In the genomic region with DNA sequence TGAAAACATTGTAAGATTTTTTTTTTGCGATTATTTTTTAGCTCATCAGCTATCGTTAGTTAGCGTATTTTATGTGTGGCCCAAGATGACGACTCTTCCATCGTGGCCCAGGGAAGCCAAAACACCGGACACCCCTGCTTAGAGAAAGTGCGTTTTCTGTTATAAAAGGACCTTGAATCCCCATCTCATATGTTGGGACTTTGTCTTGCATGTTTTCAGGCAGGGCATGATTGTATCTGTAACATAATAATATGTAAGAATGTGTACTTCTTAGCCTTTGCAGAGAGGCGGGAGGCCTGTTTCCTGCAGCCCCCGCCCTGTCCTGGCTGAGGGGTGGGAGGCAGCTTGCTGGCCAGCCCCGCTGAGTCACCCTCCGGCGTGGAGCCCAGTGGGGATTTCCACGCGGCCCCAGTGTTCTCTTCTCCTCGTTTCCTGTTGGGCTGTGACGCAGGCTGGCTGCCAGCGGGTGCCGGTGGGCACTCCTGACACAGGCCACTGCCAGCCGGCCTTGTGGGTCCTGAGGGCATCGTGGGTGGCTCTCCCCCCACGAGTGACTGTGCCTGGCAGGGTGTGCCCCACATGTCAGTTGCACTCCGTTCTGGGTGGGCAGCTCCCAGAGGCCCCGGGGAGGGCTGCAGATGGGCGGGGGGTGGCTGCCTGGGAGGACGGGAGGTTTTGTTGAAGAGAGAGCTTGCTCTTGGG, we compare ENCODE assay signal across 8 cellular contexts. TPM values are rescaled to one million over a fixed set of nuclear protein-coding genes. Genes with fewer than 3 reads are reported as not detected.
DNase-seq lines count a peak whose midpoint lies in the region; ATAC-seq and TF ChIP-seq lines count a peak whose summit lies in the region.

No MANE protein-coding gene starts in this region.

- no peaks in the 10 kb centered on the region for H3K36me3 ChIP-seq in esophagus (ENCODE audit: control insufficient read depth in 2 of 2, insufficient read depth in 2 of 2, low read length in 1 of 2)

- no peak for TF ChIP-seq CTCF in nephron (IDR thresholded peaks at IDR 0.05; ENCODE audit: unreplicated experiment in 3 of 3)

- H3K27ac Mint-ChIP-seq in IgD-negative memory B cell (peak overlapping the region; percentile 94 to 99 (median 98)), nephron (peak overlapping the region; percentile 93 to 97 (median 96))

- no peaks in the 10 kb centered on the region for H3K36me3 Mint-ChIP-seq in IgD-negative memory B cell
- H3K36me3 Mint-ChIP-seq in nephron (ENCODE audit: low read depth): peaks cover 3% of the 10 kb centered on the region

- H3K4me1 Mint-ChIP-seq in IgD-negative memory B cell (peaks cover 55 to 77% (median 72%) of the 10 kb centered on the region in 3 donors), nephron (peaks cover 91% of the 10 kb centered on the region)

- H3K4me1 ChIP-seq in esophagus (ENCODE audit: control insufficient read depth in 2 of 2, insufficient read depth in 2 of 2, low read length in 1 of 2): peaks cover 10 to 46% of the 10 kb centered on the region in 2 donors

- peak; percentile 62 for ATAC-seq in GM19328 (IDR thresholded peaks at IDR 0.05; ENCODE audit: unreplicated experiment)

- H3K4me3 Mint-ChIP-seq in IgD-negative memory B cell (peak overlapping the region; percentile 76 to 91 (median 89)), nephron (peak overlapping the region in 2 of 3 experiments; percentile 9 to 51)

- no peaks in the 10 kb centered on the region for H3K9me3 ChIP-seq in esophagus (ENCODE audit: control insufficient read depth in 2 of 2, insufficient read depth in 1 of 2, low read depth in 1 of 2, low read length in 1 of 2)

- peak overlapping the region; percentile 97 to 98 for H3K27ac ChIP-seq in esophagus (ENCODE audit: low read depth in 2 of 2, low read length in 1 of 2)

- H3K9me3 Mint-ChIP-seq in IgD-negative memory B cell: no peaks in the 10 kb centered on the region
- no peaks in the 10 kb centered on the region for H3K9me3 Mint-ChIP-seq in nephron

- H3K27me3 ChIP-seq in esophagus (ENCODE audit: control insufficient read depth in 1 of 2, insufficient read depth in 2 of 2, low read length in 2 of 2): no peaks in the 10 kb centered on the region

- H3K4me3 ChIP-seq in esophagus (ENCODE audit: low read depth in 1 of 2, low read length in 2 of 2): peak overlapping the region; percentile 27 to 30

- H3K27me3 Mint-ChIP-seq in IgD-negative memory B cell (no peaks in the 10 kb centered on the region), nephron (ENCODE audit: low read depth) (peaks cover 8% of the 10 kb centered on the region)

- DNase-seq in activated T-cell treated with anti-CD3 and anti-CD28 coated beads, Interleukin-2, amount 50 U/mL, for 1 hour: peak; percentile 87
- peak; percentile 58 to 78 (median 68) for DNase-seq in stimulated activated naive CD4-positive, alpha-beta T cell (lab: John Stamatoyannopoulos, UW)
- DNase-seq in DMS 273 treated with DMSO at 0.1 percent for 48 hours (lab: John Stamatoyannopoulos, UW): no peak
- no peak for DNase-seq in NCI-H146 treated with DMSO at 0.1 percent for 48 hours (lab: John Stamatoyannopoulos, UW; ENCODE audit: unreplicated experiment)

- WGBS in esophagus, 2 donors: 8 to 11% methylated on average over 25 of the region's 25 CpGs

RNA-seq across cellular contexts. Expression of gene SMAD3, which starts 55.6 kb away (rescaled TPM):
- 32.4 TPM for polyA plus RNA-seq in IgD-negative memory B cell
- 10 to 100 TPM; 24.8 to 51.5 TPM for polyA plus RNA-seq in esophagus

Comparison
In these comparisons a context has a peak if more than half of its experiments do, and no peak if none do; other contexts are left out.
1. DNase-seq: peak in activated T-cell treated with anti-CD3 and anti-CD28 coated beads, Interleukin-2, amount 50 U/mL, for 1 hour (single experiment) and stimulated activated naive CD4-positive, alpha-beta T cell (6 of 6); none in DMS 273 treated with DMSO at 0.1 percent for 48 hours (single experiment) and NCI-H146 treated with DMSO at 0.1 percent for 48 hours (single experiment).